Comparison of ENCODE assay signal across 17 cellular contexts in genomic region chr4:1550122-1551070, GRCh38.
"Had no signal": no experiment of that assay in that cellular context is flagged by ENCODE, and none has a peak within 500 bp of the region (broad histone marks: within the 10 kb centered on the region; RNA-seq: fewer than 3 reads in every experiment).

No MANE protein-coding gene starts in this region.

- H3K27ac Mint-ChIP-seq: activated CD8-positive, alpha-beta T cell treated with anti-CD3 and anti-CD28 coated beads, Interleukin-2, amount 10 ng/mL, durations not matched to agents 7 days and 5 days; activated naive CD4-positive, alpha-beta T cell treated with anti-CD3 and anti-CD28 coated beads, Interleukin-2, amount 50 U/mL, for 24 hours; naive B cell had no signal

- H3K4me3 Mint-ChIP-seq: activated CD8-positive, alpha-beta T cell treated with anti-CD3 and anti-CD28 coated beads, Interleukin-2, amount 10 ng/mL, durations not matched to agents 7 days and 5 days; activated naive CD4-positive, alpha-beta T cell treated with anti-CD3 and anti-CD28 coated beads, Interleukin-2, amount 50 U/mL, for 24 hours; naive B cell; neural crest cell had no signal

- ATAC-seq: activated CD8-positive, alpha-beta T cell treated with anti-CD3 and anti-CD28 coated beads, Interleukin-2, amount 10 ng/mL, durations not matched to agents 7 days and 5 days had no signal

- H3K9me3 Mint-ChIP-seq: activated naive CD4-positive, alpha-beta T cell treated with anti-CD3 and anti-CD28 coated beads, Interleukin-2, amount 50 U/mL, for 24 hours; naive B cell; neural crest cell had no signal

- DNase-seq: activated CD4-positive, alpha-beta T cell treated with anti-CD3 and anti-CD28 coated beads for 1 hour; activated CD4-positive, alpha-beta T cell treated with anti-CD3 and anti-CD28 coated beads, Interleukin-2, amount 50 U/mL, for 1 hour; activated CD8-positive, alpha-beta T cell treated with anti-CD3 and anti-CD28 coated beads, Interleukin-2, amount 10 ng/mL, durations not matched to agents 7 days and 5 days; activated gamma-delta T cell treated with Interleukin-2 at 50 U/mL for 16 hours; aorta; caudate nucleus; dermis blood vessel endothelial cell; effector memory CD4-positive, alpha-beta T cell; foreskin keratinocyte; mesendoderm; naive B cell; spleen; stimulated activated CD4-positive, alpha-beta T cell treated with anti-CD3 and anti-CD28 coated beads, Interleukin-4, amount 100 ng/mL, for 1 hour; stimulated activated naive CD4-positive, alpha-beta T cell; T-helper 1 cell had no signal
